Comparison of ENCODE assay signal across 25 cellular contexts in the genomic region with DNA sequence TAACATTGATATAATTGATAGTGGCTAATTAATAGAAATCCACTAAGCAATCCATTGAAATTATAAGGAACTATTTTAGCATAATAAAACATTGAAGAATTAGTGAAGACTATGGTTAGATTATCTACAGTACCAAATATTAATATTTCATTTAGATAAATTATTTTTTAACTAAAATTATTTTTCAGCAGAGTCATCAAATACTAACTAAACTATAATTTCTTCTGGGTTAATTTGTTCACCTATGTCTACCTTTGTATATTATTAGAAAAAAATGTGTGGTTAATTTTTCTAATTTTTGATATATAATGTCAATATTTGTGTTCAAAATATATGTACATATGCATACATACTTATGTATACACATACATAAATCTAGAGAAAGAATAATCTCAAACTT.
"Had no signal": no experiment of that assay in that cellular context is flagged by ENCODE, and none has a peak within 500 bp of the region (broad histone marks: within the 10 kb centered on the region; RNA-seq: fewer than 3 reads in every experiment).

No MANE protein-coding gene starts in this region.

- H3K36me3 ChIP-seq: esophagus squamous epithelium, gastroesophageal sphincter, heart left ventricle, left lung, lower lobe of right lung had no signal

- ATAC-seq: esophagus mucosa, gastroesophageal sphincter, heart left ventricle, left cardiac atrium, left lung, left ventricle myocardium superior, lower lobe of right lung, mucosa of descending colon had no signal

- H2AFZ ChIP-seq: hepatocyte had no signal

- H3K27ac ChIP-seq: coronary artery, epithelial cell of prostate, esophagus squamous epithelium, gastroesophageal sphincter, hepatocyte, left lung, lower lobe of right lung had no signal

- H3K4me1 ChIP-seq: esophagus squamous epithelium, gastroesophageal sphincter, heart left ventricle, left lung, lower lobe of right lung had no signal

- H3K9me3 ChIP-seq: esophagus squamous epithelium, gastroesophageal sphincter, heart left ventricle, left lung, lower lobe of right lung, mucosa of descending colon had no signal

- FAIRE-seq: colon had no signal

- H3K4me3 ChIP-seq: coronary artery, dorsolateral prefrontal cortex, esophagus squamous epithelium, gastroesophageal sphincter, heart left ventricle, hepatocyte, left lung, lower lobe of right lung, mucosa of descending colon had no signal

- H3K4me2 ChIP-seq: hepatocyte had no signal

- DNase-seq: dermis blood vessel endothelial cell; effector CD4-positive, alpha-beta T cell; effector memory CD4-positive, alpha-beta T cell; erythroblast; esophagus squamous epithelium; foreskin fibroblast; foreskin melanocyte; heart left ventricle; hypothalamus; immature natural killer cell; islet precursor cell; left cardiac atrium; left lung; left ventricle myocardium superior; lower lobe of right lung; mesenchymal stem cell; mucosa of descending colon; naive B cell had no signal

- H3K79me2 ChIP-seq: hepatocyte had no signal

- H3K27me3 ChIP-seq: dorsolateral prefrontal cortex, esophagus squamous epithelium, gastroesophageal sphincter, heart left ventricle, hepatocyte, left lung had no signal
